14 cellular contexts compared by ENCODE assay signal in genomic region chr7:77444123-77444522, GRCh38. TPM values are rescaled to one million over a fixed set of nuclear protein-coding genes. Genes with fewer than 3 reads are reported as not detected.
DNase-seq lines count a peak whose midpoint lies in the region; ATAC-seq and TF ChIP-seq lines count a peak whose summit lies in the region.
"Had no signal": no experiment of that assay in that cellular context is flagged by ENCODE, and none has a peak within 500 bp of the region (broad histone marks: within the 10 kb centered on the region; RNA-seq: fewer than 3 reads in every experiment).

No MANE protein-coding gene starts in this region.

- TF ChIP-seq CTCF in fibroblast of lung (conservative IDR thresholded peaks at IDR 0.05 in 1 of 2, IDR thresholded peaks at IDR 0.05 in 1 of 2; ENCODE audit: low read depth in 1 of 2, low read length in 2 of 2) (no peak), tibial nerve (IDR thresholded peaks at IDR 0.05) (no peak)

- no CpG with 5 or more reads among the region's 1 CpG for WGBS in neuronal stem cell (ENCODE audit: extremely low coverage in 2 of 2, insufficient read length in 2 of 2, insufficient replicate concordance in 1 of 2), 2 donors
- 18 to 21% methylated on average over 1 of the region's 1 CpG for WGBS in tibial nerve, 2 donors

- H3K36me3 ChIP-seq in fibroblast of lung (ENCODE audit: control insufficient read depth, insufficient read depth, low read length): no peaks in the 10 kb centered on the region
- H3K36me3 ChIP-seq in neuronal stem cell (replicated peaks in 1 of 2; ENCODE audit: control insufficient read depth in 2 of 2, insufficient read depth in 2 of 2, low read length in 2 of 2): no peaks in the 10 kb centered on the region
- no peaks in the 10 kb centered on the region for H3K36me3 ChIP-seq in tibial nerve
- H3K36me3 ChIP-seq: heart left ventricle, left ventricle myocardium inferior had no signal

- no peak overlapping the region for H3K18ac ChIP-seq in neuronal stem cell (ENCODE audit: low read length)

- H3K79me2 ChIP-seq in fibroblast of lung (ENCODE audit: control insufficient read depth, insufficient read depth, low read length): no peaks in the 10 kb centered on the region

- no peak overlapping the region for H3K14ac ChIP-seq in neuronal stem cell (ENCODE audit: low read length)

- no peak for TF ChIP-seq EP300 in tibial nerve (IDR thresholded peaks at IDR 0.05)

- no peak for TF ChIP-seq POLR2A in tibial nerve (IDR thresholded peaks at IDR 0.05)

- H2BK120ac ChIP-seq in neuronal stem cell (ENCODE audit: low read depth, low read length): no peak overlapping the region

- H3K4me3 ChIP-seq in fibroblast of lung (replicated peaks in 1 of 4; ENCODE audit: control extremely low read depth in 1 of 4, insufficient read depth in 1 of 4, low read depth in 3 of 4, low read length in 4 of 4): no peak overlapping the region
- H3K4me3 ChIP-seq in neuronal stem cell (ENCODE audit: low read length in 2 of 2): no peak overlapping the region
- H3K4me3 ChIP-seq in tibial nerve: no peak overlapping the region
- H3K4me3 ChIP-seq: heart left ventricle, left ventricle myocardium inferior had no signal

- H3K23ac ChIP-seq in neuronal stem cell (ENCODE audit: low read depth, low read length, poor library complexity): no peak overlapping the region

- ATAC-seq in GM19351 (IDR thresholded peaks at IDR 0.05; ENCODE audit: unreplicated experiment): no peak
- ATAC-seq: activated CD8-positive, alpha-beta T cell treated with anti-CD3 and anti-CD28 coated beads for 36 hours; activated T-helper 17 cell treated with anti-CD3 and anti-CD28 coated beads, Interleukin-2, amount 50 U/mL, for 72 hours; heart left ventricle had no signal

- H3K79me1 ChIP-seq in neuronal stem cell (ENCODE audit: low read depth, low read length): no peaks in the 10 kb centered on the region

- H3K4me2 ChIP-seq in fibroblast of lung (ENCODE audit: extremely low read depth, insufficient read depth, low read length): peak overlapping the region; percentile 13
- H3K4me2 ChIP-seq in neuronal stem cell (ENCODE audit: insufficient read depth, low read length, poor library complexity, severe bottlenecking): no peak overlapping the region

- H2BK5ac ChIP-seq in neuronal stem cell (ENCODE audit: low read length): no peak overlapping the region

- no peak overlapping the region for H4K8ac ChIP-seq in neuronal stem cell (ENCODE audit: low read depth, low read length)

- no peak overlapping the region for H4K91ac ChIP-seq in neuronal stem cell (ENCODE audit: low read depth, low read length, poor library complexity)

- peak overlapping the region; percentile 64 for H2AFZ ChIP-seq in fibroblast of lung (ENCODE audit: low read length)
- peak overlapping the region; percentile 81 for H2AFZ ChIP-seq in neuronal stem cell (ENCODE audit: low read length)

- H3K4me1 ChIP-seq in fibroblast of lung (ENCODE audit: control insufficient read depth, extremely low read depth, insufficient read depth, low read length) (peaks cover 7% of the 10 kb centered on the region), neuronal stem cell (ENCODE audit: control insufficient read depth in 2 of 2, insufficient read depth in 1 of 2, low read depth in 1 of 2, low read length in 2 of 2) (peaks cover 3 to 6% of the 10 kb centered on the region in 2 donors), tibial nerve (peaks cover 0 to 8% (median 4%) of the 10 kb centered on the region in 4 donors)

- peak; percentile 56 for DNase-seq in EH (ENCODE audit: low read depth)
- DNase-seq in NCI-H2227 treated with DMSO at 0.1 percent for 48 hours (lab: John Stamatoyannopoulos, UW): peak; percentile 57
- DNase-seq in fibroblast of lung (ENCODE audit: low read depth in 2 of 2): peak; percentile 50 to 70
- no peak for DNase-seq in neuronal stem cell (ENCODE audit: low spot score)
- DNase-seq in tibial nerve (ENCODE audit: low spot score in 2 of 2): no peak
- DNase-seq in SHP77 (lab: John Stamatoyannopoulos, UW): no peak
- no peak for DNase-seq in NCI-H2029 (lab: John Stamatoyannopoulos, UW)
- DNase-seq: activated CD8-positive, alpha-beta T cell treated with anti-CD3 and anti-CD28 coated beads for 36 hours; aorta; Calu3; heart left ventricle; left ventricle myocardium inferior had no signal

- H3K27ac ChIP-seq in fibroblast of lung (ENCODE audit: insufficient read depth, low read length): no peak overlapping the region
- no peak overlapping the region for H3K27ac ChIP-seq in neuronal stem cell (replicated peaks; ENCODE audit: low read length)
- peak overlapping the region in 2 of 4 donors; percentile 56 to 72 for H3K27ac ChIP-seq in tibial nerve
- H3K27ac ChIP-seq: heart left ventricle, left ventricle myocardium inferior had no signal

- no peak overlapping the region for H2BK12ac ChIP-seq in neuronal stem cell (ENCODE audit: low read length)

- no peak overlapping the region for H3K9ac ChIP-seq in fibroblast of lung (ENCODE audit: insufficient read depth, low read length)
- H3K9ac ChIP-seq in neuronal stem cell (ENCODE audit: low read depth, low read length, poor library complexity): no peak overlapping the region

- H3K4ac ChIP-seq in neuronal stem cell (ENCODE audit: low read length): no peak overlapping the region

- no peaks in the 10 kb centered on the region for H4K20me1 ChIP-seq in fibroblast of lung (ENCODE audit: control insufficient read depth, extremely low read depth, insufficient read depth, low read length)

- H3K27me3 ChIP-seq in fibroblast of lung (ENCODE audit: control insufficient read depth, insufficient read depth, low read length) (no peaks in the 10 kb centered on the region), neuronal stem cell (ENCODE audit: control insufficient read depth in 3 of 3, insufficient read depth in 3 of 3, low read depth in 1 of 3, low read length in 3 of 3) (no peaks in the 10 kb centered on the region), tibial nerve (no peaks in the 10 kb centered on the region)
- H3K27me3 ChIP-seq: heart left ventricle had no signal

- H3K9me3 ChIP-seq in fibroblast of lung (ENCODE audit: control insufficient read depth, insufficient read depth, low read depth, low read length): no peaks in the 10 kb centered on the region
- no peaks in the 10 kb centered on the region for H3K9me3 ChIP-seq in neuronal stem cell (replicated peaks in 1 of 2; ENCODE audit: control insufficient read depth in 2 of 2, insufficient read depth in 1 of 2, low read depth in 1 of 2, low read length in 2 of 2)
- H3K9me3 ChIP-seq in tibial nerve: no peaks in the 10 kb centered on the region
- H3K9me3 ChIP-seq: heart left ventricle, left ventricle myocardium inferior had no signal

- H2AK5ac ChIP-seq in neuronal stem cell (ENCODE audit: low read depth, low read length): no peak overlapping the region

- H2BK15ac ChIP-seq in neuronal stem cell (ENCODE audit: low read length): no peak overlapping the region

RNA-seq across cellular contexts. Expression of gene GSAP, which starts 28.0 kb away (rescaled TPM):
- total RNA-seq in fibroblast of lung (10.3 and 21.5 TPM in 2 replicates), tibial nerve (10 to 100 TPM; 14.3 to 25.5 (median 22.0) TPM)
- 4.4 and 4.9 TPM in 2 replicates for polyA plus RNA-seq in fibroblast of lung
- 2.4 TPM in 2 replicates for polyA plus RNA-seq in fibroblast of lung (2012)
- 1.5 and 1.8 TPM in 2 replicates for polyA minus RNA-seq in fibroblast of lung (ENCODE audit: low replicate concordance)
- 2.0 TPM for polyA plus RNA-seq in neuronal stem cell (2013, experiment 1 of 2)
- polyA plus RNA-seq in neuronal stem cell (2013, experiment 2 of 2): 2.0 TPM

Comparison
In these comparisons a context has a peak if more than half of its experiments do, and no peak if none do; other contexts are left out.
1. DNase-seq: peak in EH (single experiment), NCI-H2227 treated with DMSO at 0.1 percent for 48 hours (single experiment) and fibroblast of lung (2 of 2); none in neuronal stem cell (single experiment), tibial nerve (0 of 2), SHP77 (0 of 2) and NCI-H2029 (single experiment).